ENCODE assay signal across 1 cellular context in genomic region chr10:69415049-69415448, GRCh38.
TF ChIP-seq lines count a peak whose summit lies in the region.

No MANE protein-coding gene starts in this region.

TF ChIP-seq in SK-N-SH, 30 proteins besides CTCF, POLR2A, EP300 and RAD21 (continued from another document):
- TF ChIP-seq USF2 (IDR thresholded peaks at IDR 0.05; ENCODE audit: borderline replicate concordance, low read depth, low read length) (no peak), ELF1 (IDR thresholded peaks at IDR 0.05) (no peak), PBX3 (IDR thresholded peaks at IDR 0.05) (no peak)
